Comparison of ENCODE assay signal across 10 cellular contexts in the genomic region with DNA sequence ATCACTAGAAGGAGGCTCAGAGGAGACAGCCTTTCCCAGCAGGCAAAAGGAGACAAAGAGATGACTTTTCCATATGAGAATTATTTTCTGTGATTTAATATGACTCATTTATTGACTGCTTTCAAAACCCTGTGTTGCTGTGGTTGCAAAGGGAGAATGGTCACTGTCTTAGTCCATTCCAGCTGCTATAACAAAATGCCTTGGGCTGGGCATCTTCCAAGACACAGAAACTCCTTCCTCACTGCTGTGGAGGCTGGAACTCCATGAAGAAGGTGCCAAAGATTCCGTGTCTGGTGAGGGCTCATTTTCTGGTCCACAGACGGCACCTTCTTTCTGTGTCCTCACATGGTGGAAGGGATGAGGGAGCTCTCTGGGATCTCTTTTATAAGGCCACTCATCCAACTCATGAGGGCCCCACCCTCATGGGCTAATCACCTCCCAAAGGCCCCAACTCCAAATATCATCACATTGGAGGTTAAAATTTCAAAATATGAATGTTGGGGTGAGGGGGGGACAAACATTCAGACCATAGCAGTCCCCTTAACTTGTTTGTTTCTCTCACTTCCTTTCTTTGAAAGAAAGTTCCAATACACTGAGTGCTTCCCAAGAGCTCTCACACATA.
"Had no signal": no experiment of that assay in that cellular context is flagged by ENCODE, and none has a peak within 500 bp of the region (broad histone marks: within the 10 kb centered on the region; RNA-seq: fewer than 3 reads in every experiment).

No MANE protein-coding gene starts in this region.

- H3K27ac ChIP-seq: GM23248, HL-60 had no signal

- H3K4me3 ChIP-seq: GM23248, HAP-1, K562 had no signal

- ATAC-seq: HCT116, K562 had no signal

- H3K4me3 Mint-ChIP-seq: HFFc6 had no signal

- H3K4me1 ChIP-seq: HAP-1 had no signal

- H3K36me3 ChIP-seq: HAP-1 had no signal

- FAIRE-seq: K562 had no signal

- H3K9ac ChIP-seq: GM23248 had no signal

- H2AFZ ChIP-seq: GM23248 had no signal

- H3K27ac Mint-ChIP-seq: HFFc6 had no signal

- DNase-seq: GM23248, GOT3, H7, HFFc6, IMR-90, KG1 had no signal

- H3K9me3 ChIP-seq: HAP-1 had no signal
